7 cellular contexts compared by ENCODE assay signal in the genomic region with DNA sequence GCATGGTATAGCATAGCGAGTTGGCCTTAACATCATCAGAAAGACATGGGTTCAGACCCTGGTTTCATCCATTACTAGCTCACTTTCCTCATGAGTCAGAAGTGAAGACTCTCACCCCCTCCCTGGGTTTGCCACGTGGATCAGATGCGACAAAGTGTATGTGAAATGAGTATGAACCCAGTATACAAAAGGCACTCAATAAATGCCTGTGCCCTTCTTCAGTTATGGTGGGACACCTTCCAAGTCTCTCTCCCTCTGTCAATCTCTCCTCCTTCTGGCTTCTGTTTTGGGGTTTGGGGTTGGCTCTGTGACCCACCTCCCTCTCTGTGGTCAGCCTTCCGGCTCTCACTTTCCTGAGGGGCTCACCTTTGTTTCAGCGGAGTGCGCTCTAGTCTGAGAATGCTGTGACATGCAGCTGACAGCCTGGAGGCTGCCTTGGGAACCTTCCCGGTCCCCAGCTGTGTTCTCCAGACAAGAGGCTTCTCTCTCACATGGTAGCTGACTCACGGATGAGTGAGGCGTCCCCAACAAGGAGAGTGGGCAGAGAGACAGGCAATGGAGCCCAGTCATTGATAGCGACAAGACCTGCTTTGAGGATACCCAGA.
DNase-seq lines count a peak whose midpoint lies in the region; ATAC-seq and TF ChIP-seq lines count a peak whose summit lies in the region.

No MANE protein-coding gene starts in this region.

- intact Hi-C loops in activated CD4-positive, alpha-beta memory T cell treated with anti-CD3 and anti-CD28 coated beads for 36 hours (cut with micrococcal nuclease) = loop anchor here (1.0 to 5.0 kb wide), 5 partner anchors 12 to 113 kb away; no protein-coding TSS in a partner anchor

- peak; percentile 33 for ATAC-seq in GM21423 (IDR thresholded peaks at IDR 0.05; ENCODE audit: unreplicated experiment)
- no peak for ATAC-seq in HG03378 (IDR thresholded peaks at IDR 0.05; ENCODE audit: unreplicated experiment)

- H3K4me1 Mint-ChIP-seq in activated CD4-positive, alpha-beta memory T cell treated with anti-CD3 and anti-CD28 coated beads for 36 hours (ENCODE audit: low read depth) = peaks cover 12% of the 10 kb centered on the region
- H3K4me1 Mint-ChIP-seq in mesothelial cell of epicardium = no peaks in the 10 kb centered on the region

- H3K9me3 Mint-ChIP-seq in activated CD4-positive, alpha-beta memory T cell treated with anti-CD3 and anti-CD28 coated beads for 36 hours = no peaks in the 10 kb centered on the region
- no peaks in the 10 kb centered on the region for H3K9me3 Mint-ChIP-seq in mesothelial cell of epicardium

- H3K4me3 Mint-ChIP-seq in activated CD4-positive, alpha-beta memory T cell treated with anti-CD3 and anti-CD28 coated beads for 36 hours = peak overlapping the region; percentile 59
- no peak overlapping the region for H3K4me3 Mint-ChIP-seq in mesothelial cell of epicardium

- H3K27ac Mint-ChIP-seq in activated CD4-positive, alpha-beta memory T cell treated with anti-CD3 and anti-CD28 coated beads for 36 hours = no peak overlapping the region
- no peak overlapping the region for H3K27ac Mint-ChIP-seq in mesothelial cell of epicardium

- DNase-seq in activated CD4-positive, alpha-beta memory T cell treated with anti-CD3 and anti-CD28 coated beads for 36 hours = peak; percentile 87
- DNase-seq in fibroblast of villous mesenchyme (ENCODE audit: low read depth) (peak; percentile 61), NCI-H2227 (lab: John Stamatoyannopoulos, UW; ENCODE audit: unreplicated experiment) (no peak), mesothelial cell of epicardium (ENCODE audit: low spot score in 2 of 2, unreplicated experiment in 2 of 2) (no peak)
- DNase-seq in stimulated activated CD4-positive, alpha-beta T cell treated with anti-CD3 and anti-CD28 coated beads, TNF-alpha, amount 100 ng/mL, for 48 hours (ENCODE audit: low read depth in 3 of 3) = peak in 2 of 3 donors; percentile 47 to 60

- H3K27me3 Mint-ChIP-seq in activated CD4-positive, alpha-beta memory T cell treated with anti-CD3 and anti-CD28 coated beads for 36 hours = no peaks in the 10 kb centered on the region
- H3K27me3 Mint-ChIP-seq in mesothelial cell of epicardium (ENCODE audit: low read depth) = peaks cover 7% of the 10 kb centered on the region

- H3K36me3 Mint-ChIP-seq in activated CD4-positive, alpha-beta memory T cell treated with anti-CD3 and anti-CD28 coated beads for 36 hours = peaks cover 4% of the 10 kb centered on the region
- H3K36me3 Mint-ChIP-seq in mesothelial cell of epicardium = no peaks in the 10 kb centered on the region

- CTCF ChIA-PET in activated CD4-positive, alpha-beta memory T cell treated with anti-CD3 and anti-CD28 coated beads for 36 hours (lab: Charles Lee) = interaction anchor here (0.6 to 2.2 kb wide), 2 partner anchors 162 to 172 kb away, joined by 3 to 11 read pairs; no protein-coding TSS in a partner anchor

- POLR2A ChIA-PET in activated CD4-positive, alpha-beta memory T cell treated with anti-CD3 and anti-CD28 coated beads for 36 hours (lab: Charles Lee) = interaction anchor here (0.7 to 2.2 kb wide), 9 partner anchors 12 to 111 kb away, joined by 3 to 12 read pairs (median 5); no protein-coding TSS in a partner anchor

- no peak overlapping the region for H3K4me3 ChIP-seq in fibroblast of villous mesenchyme (ENCODE audit: low read depth, low read length)

- TF ChIP-seq CTCF in fibroblast of villous mesenchyme (IDR thresholded peaks at IDR 0.05; ENCODE audit: insufficient read depth, low read depth, low read length) = no peak
- TF ChIP-seq CTCF in mesothelial cell of epicardium (IDR thresholded peaks at IDR 0.05; ENCODE audit: unreplicated experiment) = no peak

Comparison
In these comparisons a context has a peak if more than half of its experiments do, and no peak if none do; other contexts are left out.
1. DNase-seq: peak in activated CD4-positive, alpha-beta memory T cell treated with anti-CD3 and anti-CD28 coated beads for 36 hours (single experiment), fibroblast of villous mesenchyme (single experiment) and stimulated activated CD4-positive, alpha-beta T cell treated with anti-CD3 and anti-CD28 coated beads, TNF-alpha, amount 100 ng/mL, for 48 hours (2 of 3); none in NCI-H2227 (single experiment) and mesothelial cell of epicardium (0 of 2).